ENCODE assay signal across 18 cellular contexts in the genomic region with DNA sequence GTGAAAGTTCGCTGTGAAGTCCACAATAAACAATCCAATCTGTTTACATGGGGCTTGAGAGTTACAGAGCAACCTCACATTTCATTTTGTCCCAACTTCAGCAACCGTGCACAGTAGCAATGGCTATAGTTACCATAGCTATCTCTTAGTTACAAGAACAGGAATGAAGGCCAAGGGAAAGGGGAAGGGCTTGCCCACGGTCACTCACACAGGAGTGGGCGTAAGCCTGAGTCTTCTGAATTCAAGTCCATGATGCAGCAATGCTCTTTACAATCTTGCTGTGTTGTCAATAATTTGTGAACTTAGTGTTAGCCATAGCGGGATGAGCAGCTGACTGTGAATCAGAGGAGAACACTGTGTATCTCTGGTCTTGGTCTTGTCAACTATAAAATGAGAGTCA.
"Had no signal": no experiment of that assay in that cellular context is flagged by ENCODE, and none has a peak within 500 bp of the region (broad histone marks: within the 10 kb centered on the region; RNA-seq: fewer than 3 reads in every experiment).

No MANE protein-coding gene starts in this region.

- H3K27ac Mint-ChIP-seq: activated CD4-positive, alpha-beta memory T cell treated with anti-CD3 and anti-CD28 coated beads for 36 hours; activated naive CD4-positive, alpha-beta T cell treated with anti-CD3 and anti-CD28 coated beads, Interleukin-2, amount 50 U/mL, for 72 hours; activated T-cell treated with anti-CD3 and anti-CD28 coated beads, Interleukin-2, amount 50 U/mL, for 24 hours; dendritic cell treated with granulocyte-macrophage colony-stimulating factor and Interleukin-4, amounts not matched to agents 40 ng/mL and 50 ng/mL, for 4 days; memory B cell; natural killer cell treated with Interleukin-12 subunit alpha and Interleukin-12 subunit beta and Interleukin-15 and Interleukin-18, amount 100 ng/mL, for 72 hours; stimulated activated naive B cell treated with anti-CD40 and anti-IgM and Interleukin-4, amounts not matched to agents 10 μg/mL and 1 μg/mL and 100 μg/mL, for 72 hours had no signal

- H3K4me1 ChIP-seq: right lobe of liver, uterus had no signal

- H3K36me3 Mint-ChIP-seq: activated CD4-positive, alpha-beta memory T cell treated with anti-CD3 and anti-CD28 coated beads for 36 hours; activated naive CD4-positive, alpha-beta T cell treated with anti-CD3 and anti-CD28 coated beads, Interleukin-2, amount 50 U/mL, for 72 hours; brain; memory B cell; natural killer cell treated with Interleukin-12 subunit alpha and Interleukin-12 subunit beta and Interleukin-15 and Interleukin-18, amount 100 ng/mL, for 72 hours; stimulated activated naive B cell treated with anti-CD40 and anti-IgM and Interleukin-4, amounts not matched to agents 10 μg/mL and 1 μg/mL and 100 μg/mL, for 72 hours had no signal

- H3K4me3 Mint-ChIP-seq: activated CD4-positive, alpha-beta memory T cell treated with anti-CD3 and anti-CD28 coated beads for 36 hours; activated T-cell treated with anti-CD3 and anti-CD28 coated beads, Interleukin-2, amount 50 U/mL, for 24 hours; brain; dendritic cell treated with granulocyte-macrophage colony-stimulating factor and Interleukin-4, amounts not matched to agents 40 ng/mL and 50 ng/mL, for 4 days; memory B cell; natural killer cell treated with Interleukin-12 subunit alpha and Interleukin-12 subunit beta and Interleukin-15 and Interleukin-18, amount 100 ng/mL, for 72 hours; stimulated activated naive B cell treated with anti-CD40 and anti-IgM and Interleukin-4, amounts not matched to agents 10 μg/mL and 1 μg/mL and 100 μg/mL, for 72 hours had no signal

- H3K27me3 Mint-ChIP-seq: dendritic cell treated with granulocyte-macrophage colony-stimulating factor and Interleukin-4, amounts not matched to agents 40 ng/mL and 50 ng/mL, for 4 days had no signal

- H3K4me1 Mint-ChIP-seq: brain; memory B cell; stimulated activated naive B cell treated with anti-CD40 and anti-IgM and Interleukin-4, amounts not matched to agents 10 μg/mL and 1 μg/mL and 100 μg/mL, for 72 hours had no signal

- H3K9me3 ChIP-seq: gastroesophageal sphincter, right lobe of liver, thyroid gland, uterus had no signal

- H3K27ac ChIP-seq: gastroesophageal sphincter, right lobe of liver, thyroid gland, WERI-Rb-1 had no signal

- DNase-seq: activated CD4-positive, alpha-beta memory T cell treated with anti-CD3 and anti-CD28 coated beads for 36 hours; activated gamma-delta T cell; activated T-cell treated with anti-CD3 and anti-CD28 coated beads, Interleukin-2, amount 50 U/mL, for 24 hours; amniotic stem cell; cerebellar nuclear complex; effector memory CD4-positive, alpha-beta T cell; left colon; right lobe of liver; stimulated activated naive B cell treated with anti-CD40 and anti-IgM and Interleukin-4, amounts not matched to agents 10 μg/mL and 1 μg/mL and 100 μg/mL, for 72 hours; thyroid gland; uterus; WERI-Rb-1 had no signal

- H3K4me3 ChIP-seq: gastroesophageal sphincter, right lobe of liver, thyroid gland, uterus had no signal

- H3K27me3 ChIP-seq: gastroesophageal sphincter, right lobe of liver, thyroid gland, uterus had no signal

- H3K36me3 ChIP-seq: gastroesophageal sphincter, right lobe of liver, thyroid gland, uterus, WERI-Rb-1 had no signal

- ATAC-seq: activated naive CD4-positive, alpha-beta T cell treated with anti-CD3 and anti-CD28 coated beads, Interleukin-2, amount 50 U/mL, for 72 hours; gastroesophageal sphincter; left colon; natural killer cell treated with Interleukin-12 subunit alpha and Interleukin-12 subunit beta and Interleukin-15 and Interleukin-18, amount 100 ng/mL, for 72 hours; right lobe of liver; stimulated activated naive B cell treated with anti-CD40 and anti-IgM and Interleukin-4, amounts not matched to agents 10 μg/mL and 1 μg/mL and 100 μg/mL, for 72 hours had no signal

- H3K9me3 Mint-ChIP-seq: activated CD4-positive, alpha-beta memory T cell treated with anti-CD3 and anti-CD28 coated beads for 36 hours; activated naive CD4-positive, alpha-beta T cell treated with anti-CD3 and anti-CD28 coated beads, Interleukin-2, amount 50 U/mL, for 72 hours; activated T-cell treated with anti-CD3 and anti-CD28 coated beads, Interleukin-2, amount 50 U/mL, for 24 hours; brain; dendritic cell treated with granulocyte-macrophage colony-stimulating factor and Interleukin-4, amounts not matched to agents 40 ng/mL and 50 ng/mL, for 4 days; memory B cell; natural killer cell treated with Interleukin-12 subunit alpha and Interleukin-12 subunit beta and Interleukin-15 and Interleukin-18, amount 100 ng/mL, for 72 hours; stimulated activated naive B cell treated with anti-CD40 and anti-IgM and Interleukin-4, amounts not matched to agents 10 μg/mL and 1 μg/mL and 100 μg/mL, for 72 hours had no signal
